In genomic region chrX:42220083-42220482, GRCh38 we compare ENCODE assay signal across 22 cellular contexts.
A peak's percentile ranks its signal among the peaks of the same experiment; 100 is the strongest.
DNase-seq lines count a peak whose midpoint lies in the region; ATAC-seq, FAIRE-seq and TF ChIP-seq lines count a peak whose summit lies in the region.
"Had no signal": no experiment of that assay in that cellular context is flagged by ENCODE, and none has a peak within 500 bp of the region (broad histone marks: within the 10 kb centered on the region; RNA-seq: fewer than 3 reads in every experiment).

No MANE protein-coding gene starts in this region.

- no peak for ATAC-seq in stimulated activated effector memory CD8-positive, alpha-beta T cell treated with anti-CD3 and anti-CD28 coated beads, Interleukin-12 subunit alpha, Interleukin-12 subunit beta, amount 100 ng/mL, for 72 hours
- no peak for ATAC-seq in activated CD8-positive, alpha-beta memory T cell treated with anti-CD3 and anti-CD28 coated beads, Interleukin-2, amount 10 ng/mL, durations not matched to agents 7 days and 5 days
- ATAC-seq: Panc1, Right ventricle myocardium inferior, T-cell had no signal

- H3K36me3 Mint-ChIP-seq in astrocyte (ENCODE audit: low read depth, unreplicated experiment) = no peaks in the 10 kb centered on the region
- H3K36me3 Mint-ChIP-seq in stimulated activated effector memory CD8-positive, alpha-beta T cell treated with anti-CD3 and anti-CD28 coated beads, Interleukin-12 subunit alpha, Interleukin-12 subunit beta, amount 100 ng/mL, for 72 hours = no peaks in the 10 kb centered on the region
- no peaks in the 10 kb centered on the region for H3K36me3 Mint-ChIP-seq in activated CD8-positive, alpha-beta memory T cell treated with anti-CD3 and anti-CD28 coated beads, Interleukin-2, amount 10 ng/mL, durations not matched to agents 7 days and 5 days
- H3K36me3 Mint-ChIP-seq in activated T-helper 2 cell treated with anti-CD3 and anti-CD28 coated beads, Interferon-gamma antibody, Interleukin-2, Interleukin-4, amounts not matched to agents 10 μg/mL and 5 μg/mL and 100 μg/mL, durations not matched to agents 14 hours and 24 hours and 36 hours (ENCODE audit: low read depth) = no peaks in the 10 kb centered on the region
- H3K36me3 Mint-ChIP-seq: CD4-positive, alpha-beta memory T cell; T-cell had no signal

- H3K9ac ChIP-seq in astrocyte (ENCODE audit: low read length) = no peak overlapping the region
- H3K9ac ChIP-seq: KMS-11 had no signal

- no peaks in the 10 kb centered on the region for H3K79me2 ChIP-seq in astrocyte (ENCODE audit: insufficient read depth, low read length)

- no peak overlapping the region for H3K27ac ChIP-seq in astrocyte (ENCODE audit: low read depth, low read length)
- H3K27ac ChIP-seq: KMS-11, SK-N-MC had no signal

- H2AFZ ChIP-seq in astrocyte (ENCODE audit: low read depth, low read length) = no peak overlapping the region

- H3K27me3 Mint-ChIP-seq in astrocyte (ENCODE audit: low read depth, unreplicated experiment) = no peaks in the 10 kb centered on the region
- H3K27me3 Mint-ChIP-seq in activated CD8-positive, alpha-beta memory T cell treated with anti-CD3 and anti-CD28 coated beads, Interleukin-2, amount 10 ng/mL, durations not matched to agents 7 days and 5 days = no peaks in the 10 kb centered on the region
- peaks cover 2% of the 10 kb centered on the region for H3K27me3 Mint-ChIP-seq in activated T-helper 2 cell treated with anti-CD3 and anti-CD28 coated beads, Interferon-gamma antibody, Interleukin-2, Interleukin-4, amounts not matched to agents 10 μg/mL and 5 μg/mL and 100 μg/mL, durations not matched to agents 14 hours and 24 hours and 36 hours (ENCODE audit: low read depth)
- H3K27me3 Mint-ChIP-seq: CD4-positive, alpha-beta memory T cell had no signal

- TF ChIP-seq CTCF in astrocyte (IDR thresholded peaks at IDR 0.05; ENCODE audit: insufficient read depth, low read depth, low read length) = no peak

- no peaks in the 10 kb centered on the region for H3K27me3 ChIP-seq in astrocyte (ENCODE audit: insufficient read depth, low read length)
- H3K27me3 ChIP-seq: BE2C had no signal

- no peaks in the 10 kb centered on the region for H3K4me1 ChIP-seq in astrocyte (ENCODE audit: insufficient read depth, low read length)
- H3K4me1 ChIP-seq: BE2C had no signal

- CTCF ChIA-PET in activated CD8-positive, alpha-beta memory T cell treated with anti-CD3 and anti-CD28 coated beads, Interleukin-2, amount 10 ng/mL, durations not matched to agents 7 days and 5 days (lab: Charles Lee) = no interaction called here

- no peak overlapping the region for H3K27ac Mint-ChIP-seq in astrocyte (ENCODE audit: unreplicated experiment)
- no peak overlapping the region for H3K27ac Mint-ChIP-seq in stimulated activated effector memory CD8-positive, alpha-beta T cell treated with anti-CD3 and anti-CD28 coated beads, Interleukin-12 subunit alpha, Interleukin-12 subunit beta, amount 100 ng/mL, for 72 hours
- no peak overlapping the region for H3K27ac Mint-ChIP-seq in activated CD8-positive, alpha-beta memory T cell treated with anti-CD3 and anti-CD28 coated beads, Interleukin-2, amount 10 ng/mL, durations not matched to agents 7 days and 5 days
- no peak overlapping the region for H3K27ac Mint-ChIP-seq in activated T-helper 2 cell treated with anti-CD3 and anti-CD28 coated beads, Interferon-gamma antibody, Interleukin-2, Interleukin-4, amounts not matched to agents 10 μg/mL and 5 μg/mL and 100 μg/mL, durations not matched to agents 14 hours and 24 hours and 36 hours
- H3K27ac Mint-ChIP-seq: CD4-positive, alpha-beta memory T cell; HFFc6; T-cell had no signal

- H3K4me2 ChIP-seq in astrocyte (ENCODE audit: low read length) = no peak overlapping the region
- H3K4me2 ChIP-seq: KMS-11 had no signal

- intact Hi-C loops in activated T-helper 2 cell treated with anti-CD3 and anti-CD28 coated beads, Interferon-gamma antibody, Interleukin-2, Interleukin-4, amounts not matched to agents 10 μg/mL and 5 μg/mL and 100 μg/mL, durations not matched to agents 14 hours and 24 hours and 36 hours (cut with micrococcal nuclease) = no loop called here

- H3K4me3 Mint-ChIP-seq in astrocyte (ENCODE audit: unreplicated experiment) = no peak overlapping the region
- no peak overlapping the region for H3K4me3 Mint-ChIP-seq in stimulated activated effector memory CD8-positive, alpha-beta T cell treated with anti-CD3 and anti-CD28 coated beads, Interleukin-12 subunit alpha, Interleukin-12 subunit beta, amount 100 ng/mL, for 72 hours
- H3K4me3 Mint-ChIP-seq in activated CD8-positive, alpha-beta memory T cell treated with anti-CD3 and anti-CD28 coated beads, Interleukin-2, amount 10 ng/mL, durations not matched to agents 7 days and 5 days = no peak overlapping the region
- no peak overlapping the region for H3K4me3 Mint-ChIP-seq in activated T-helper 2 cell treated with anti-CD3 and anti-CD28 coated beads, Interferon-gamma antibody, Interleukin-2, Interleukin-4, amounts not matched to agents 10 μg/mL and 5 μg/mL and 100 μg/mL, durations not matched to agents 14 hours and 24 hours and 36 hours (ENCODE audit: low read depth)
- H3K4me3 Mint-ChIP-seq: CD4-positive, alpha-beta memory T cell; HFFc6; T-cell had no signal

- DNase-seq in DMS153 (lab: John Stamatoyannopoulos, UW) (peak; percentile 64), NCI-H146 (lab: John Stamatoyannopoulos, UW) (peak; percentile 78), NCI-H345 (lab: John Stamatoyannopoulos, UW) (peak; percentile 57), astrocyte (ENCODE audit: low read depth) (no peak), NOMO-1 (lab: John Stamatoyannopoulos, UW; ENCODE audit: unreplicated experiment in 2 of 2) (no peak)
- DNase-seq in stimulated activated effector memory CD8-positive, alpha-beta T cell treated with anti-CD3 and anti-CD28 coated beads, Interleukin-12 subunit alpha, Interleukin-12 subunit beta, amount 100 ng/mL, for 72 hours (ENCODE audit: low spot score in 2 of 2) = no peak
- no peak for DNase-seq in activated CD8-positive, alpha-beta memory T cell treated with anti-CD3 and anti-CD28 coated beads, Interleukin-2, amount 10 ng/mL, durations not matched to agents 7 days and 5 days
- no peak for DNase-seq in activated T-helper 2 cell treated with anti-CD3 and anti-CD28 coated beads, Interferon-gamma antibody, Interleukin-2, Interleukin-4, amounts not matched to agents 10 μg/mL and 5 μg/mL and 100 μg/mL, durations not matched to agents 14 hours and 24 hours and 36 hours (ENCODE audit: low spot score)
- DNase-seq: BE2C; CD4-positive, alpha-beta memory T cell; HFFc6; NCI-H1694 treated with DMSO at 0.1 percent for 48 hours; NCI-H446; NCI-H82; T-cell; T-helper 9 cell had no signal

- H3K9me3 Mint-ChIP-seq in astrocyte (ENCODE audit: unreplicated experiment) = no peaks in the 10 kb centered on the region
- no peaks in the 10 kb centered on the region for H3K9me3 Mint-ChIP-seq in stimulated activated effector memory CD8-positive, alpha-beta T cell treated with anti-CD3 and anti-CD28 coated beads, Interleukin-12 subunit alpha, Interleukin-12 subunit beta, amount 100 ng/mL, for 72 hours
- no peaks in the 10 kb centered on the region for H3K9me3 Mint-ChIP-seq in activated CD8-positive, alpha-beta memory T cell treated with anti-CD3 and anti-CD28 coated beads, Interleukin-2, amount 10 ng/mL, durations not matched to agents 7 days and 5 days (ENCODE audit: low read depth)
- peaks cover 11% of the 10 kb centered on the region for H3K9me3 Mint-ChIP-seq in activated T-helper 2 cell treated with anti-CD3 and anti-CD28 coated beads, Interferon-gamma antibody, Interleukin-2, Interleukin-4, amounts not matched to agents 10 μg/mL and 5 μg/mL and 100 μg/mL, durations not matched to agents 14 hours and 24 hours and 36 hours
- H3K9me3 Mint-ChIP-seq: HFFc6 had no signal

- no peaks in the 10 kb centered on the region for H3K9me3 ChIP-seq in astrocyte (ENCODE audit: insufficient read depth, low read depth, low read length)
- H3K9me3 ChIP-seq: BE2C had no signal

- no peak overlapping the region for H3K4me3 ChIP-seq in astrocyte (ENCODE audit: insufficient read depth, low read depth, low read length)
- H3K4me3 ChIP-seq: SK-N-MC had no signal

- H3K4me1 Mint-ChIP-seq in astrocyte (ENCODE audit: low read depth, unreplicated experiment) = no peaks in the 10 kb centered on the region
- H3K4me1 Mint-ChIP-seq in stimulated activated effector memory CD8-positive, alpha-beta T cell treated with anti-CD3 and anti-CD28 coated beads, Interleukin-12 subunit alpha, Interleukin-12 subunit beta, amount 100 ng/mL, for 72 hours = no peaks in the 10 kb centered on the region
- H3K4me1 Mint-ChIP-seq in activated CD8-positive, alpha-beta memory T cell treated with anti-CD3 and anti-CD28 coated beads, Interleukin-2, amount 10 ng/mL, durations not matched to agents 7 days and 5 days = no peaks in the 10 kb centered on the region
- no peaks in the 10 kb centered on the region for H3K4me1 Mint-ChIP-seq in activated T-helper 2 cell treated with anti-CD3 and anti-CD28 coated beads, Interferon-gamma antibody, Interleukin-2, Interleukin-4, amounts not matched to agents 10 μg/mL and 5 μg/mL and 100 μg/mL, durations not matched to agents 14 hours and 24 hours and 36 hours (ENCODE audit: low read depth)
- H3K4me1 Mint-ChIP-seq: CD4-positive, alpha-beta memory T cell; T-cell had no signal

- H4K20me1 ChIP-seq in astrocyte (ENCODE audit: insufficient read depth, low read length) = no peaks in the 10 kb centered on the region

- peak; percentile 59 for FAIRE-seq in astrocyte (lab: Jason Lieb, UNC)
- FAIRE-seq: GM19239, H54 had no signal

- H3K36me3 ChIP-seq in astrocyte (ENCODE audit: insufficient read depth, low read length) = no peaks in the 10 kb centered on the region
- H3K36me3 ChIP-seq: BE2C had no signal

Comparison
In these comparisons a context has a peak if more than half of its experiments do, and no peak if none do; other contexts are left out.
1. DNase-seq: peak in DMS153 (single experiment), NCI-H146 (single experiment) and NCI-H345 (single experiment); none in astrocyte (single experiment), stimulated activated effector memory CD8-positive, alpha-beta T cell treated with anti-CD3 and anti-CD28 coated beads, Interleukin-12 subunit alpha, Interleukin-12 subunit beta, amount 100 ng/mL, for 72 hours (0 of 2), activated CD8-positive, alpha-beta memory T cell treated with anti-CD3 and anti-CD28 coated beads, Interleukin-2, amount 10 ng/mL, durations not matched to agents 7 days and 5 days (single experiment), activated T-helper 2 cell treated with anti-CD3 and anti-CD28 coated beads, Interferon-gamma antibody, Interleukin-2, Interleukin-4, amounts not matched to agents 10 μg/mL and 5 μg/mL and 100 μg/mL, durations not matched to agents 14 hours and 24 hours and 36 hours (single experiment) and NOMO-1 (0 of 2).